ENCODE assay signal across 8 cellular contexts in the genomic region with DNA sequence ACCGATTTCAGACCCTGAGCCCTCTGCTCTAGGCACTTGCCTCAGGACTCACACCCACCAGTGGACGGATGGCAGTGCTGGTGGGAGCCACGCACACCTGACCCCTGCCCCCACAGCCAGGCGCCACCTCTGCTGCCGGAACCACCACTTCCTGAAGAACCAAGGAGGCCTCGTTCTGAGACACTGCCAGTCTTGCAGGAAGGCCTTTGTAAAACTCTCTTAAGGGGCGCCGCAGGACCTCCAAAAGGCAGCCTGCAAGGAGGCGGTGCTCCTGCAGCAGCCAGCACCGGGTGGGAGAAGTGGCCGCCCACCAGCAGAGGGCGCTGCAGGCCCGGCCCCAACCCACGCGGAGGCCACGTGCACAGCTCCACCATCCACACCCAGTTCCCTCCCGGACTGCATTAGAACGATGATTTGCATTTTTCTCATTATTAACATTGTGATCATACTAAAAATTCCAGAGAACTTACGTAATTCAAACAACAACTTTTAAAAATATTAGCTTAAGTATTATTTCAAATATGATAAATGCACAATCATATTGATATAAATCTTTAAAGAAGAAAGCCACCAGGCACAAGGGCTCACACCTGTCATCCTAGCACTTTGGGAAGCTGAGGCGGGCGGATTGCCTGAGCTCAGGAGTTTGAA. TPM values are rescaled to one million over a fixed set of nuclear protein-coding genes. Genes with fewer than 3 reads are reported as not detected.
A peak's percentile ranks its signal among the peaks of the same experiment; 100 is the strongest.
DNase-seq lines count a peak whose midpoint lies in the region; ATAC-seq and TF ChIP-seq lines count a peak whose summit lies in the region.

No MANE protein-coding gene starts in this region.

- no peaks in the 10 kb centered on the region for H3K9me3 Mint-ChIP-seq in progenitor cell of endocrine pancreas (ENCODE audit: low read depth)

- no peak overlapping the region for H3K4me3 Mint-ChIP-seq in progenitor cell of endocrine pancreas (ENCODE audit: low read depth)

- H3K36me3 Mint-ChIP-seq in progenitor cell of endocrine pancreas (ENCODE audit: insufficient read depth): peaks cover 6% of the 10 kb centered on the region

- no peak for ATAC-seq in HG03432 (IDR thresholded peaks at IDR 0.05; ENCODE audit: unreplicated experiment)

- no peak overlapping the region for H3K27ac Mint-ChIP-seq in progenitor cell of endocrine pancreas

- DNase-seq in GM12865 (ENCODE audit: low read depth) (peak; percentile 41), NCI-H69 (lab: John Stamatoyannopoulos, UW) (peak; percentile 60), fibroblast of pulmonary artery (ENCODE audit: low read depth) (peak; percentile 59), progenitor cell of endocrine pancreas (ENCODE audit: low spot score, unreplicated experiment) (no peak), hippocampal formation (lab: John Stamatoyannopoulos, UW) (no peak), NCI-H1092 (lab: John Stamatoyannopoulos, UW) (no peak)
- DNase-seq in activated T-cell treated with anti-CD3 and anti-CD28 coated beads, Interleukin-2, amount 50 U/mL, for 1 hour: peak; percentile 84

- no peaks in the 10 kb centered on the region for H3K27me3 Mint-ChIP-seq in progenitor cell of endocrine pancreas

- peaks cover 11% of the 10 kb centered on the region for H3K4me1 Mint-ChIP-seq in progenitor cell of endocrine pancreas (ENCODE audit: low read depth)

- peak; percentile 56 for TF ChIP-seq CTCF in GM12865 (IDR thresholded peaks at IDR 0.05; ENCODE audit: insufficient read depth, low read depth, low read length, missing control alignments)
- peak; percentile 53 for TF ChIP-seq CTCF in fibroblast of pulmonary artery (IDR thresholded peaks at IDR 0.05; ENCODE audit: low read length, missing control alignments)
- TF ChIP-seq CTCF in progenitor cell of endocrine pancreas (IDR thresholded peaks at IDR 0.05; ENCODE audit: unreplicated experiment): peak; percentile 59

- H3K4me3 ChIP-seq in GM12865 (ENCODE audit: low read depth, low read length): no peak overlapping the region
- no peak overlapping the region for H3K4me3 ChIP-seq in fibroblast of pulmonary artery (replicated peaks; ENCODE audit: low read depth, low read length)

RNA-seq across cellular contexts. Expression of gene STX2, which starts 12.8 kb away (rescaled TPM):
- 20.5 and 22.4 TPM in 2 replicates for total RNA-seq in progenitor cell of endocrine pancreas

RNA-seq across cellular contexts. Expression of gene RAN, which starts 45.6 kb away (rescaled TPM):
- total RNA-seq in progenitor cell of endocrine pancreas: 803 and 832 TPM in 2 replicates

Comparison
In these comparisons a context has a peak if more than half of its experiments do, and no peak if none do; other contexts are left out.
1. DNase-seq: peak in GM12865 (single experiment), NCI-H69 (single experiment), activated T-cell treated with anti-CD3 and anti-CD28 coated beads, Interleukin-2, amount 50 U/mL, for 1 hour (single experiment) and fibroblast of pulmonary artery (single experiment); none in progenitor cell of endocrine pancreas (single experiment), hippocampal formation (0 of 2) and NCI-H1092 (single experiment).
2. Peak in every context shown above with its lines, with median percentiles within 50 percentile points of each other: CTCF ChIP-seq.